Comparison of ENCODE assay signal across 8 cellular contexts in the genomic region with DNA sequence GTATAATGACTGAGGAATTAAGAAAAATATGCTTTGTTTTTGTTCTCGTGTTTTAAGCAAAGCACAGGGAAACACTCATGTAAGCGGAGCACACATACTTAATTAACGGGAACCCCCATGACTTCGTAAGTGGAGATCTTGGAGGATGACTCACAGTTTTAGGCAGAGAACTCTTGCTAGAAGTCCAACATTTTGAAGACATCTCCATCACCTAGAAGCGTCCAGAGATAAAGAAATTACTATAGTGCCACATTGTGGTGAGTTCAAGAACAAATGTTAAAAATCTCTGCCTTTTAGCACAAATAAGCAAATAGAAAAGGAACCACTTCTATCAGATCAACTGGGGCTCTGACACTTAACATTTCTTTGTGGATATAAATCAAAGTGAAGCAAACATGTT.
DNase-seq lines count a peak whose midpoint lies in the region; ATAC-seq and TF ChIP-seq lines count a peak whose summit lies in the region.

No MANE protein-coding gene starts in this region.

- H3K36me3 Mint-ChIP-seq in activated T-helper 17 cell treated with anti-CD3 and anti-CD28 coated beads, Interleukin-2, amount 50 U/mL, for 72 hours (ENCODE audit: low read depth), result no peaks in the 10 kb centered on the region
- H3K36me3 Mint-ChIP-seq in activated naive CD4-positive, alpha-beta T cell treated with anti-CD3 and anti-CD28 coated beads, Interleukin-2, amount 50 U/mL, for 72 hours, result no peaks in the 10 kb centered on the region

- no peak for TF ChIP-seq EP300 in neural cell (conservative IDR thresholded peaks at IDR 0.05; ENCODE audit: poor library complexity, severe bottlenecking)

- no peak for DNase-seq in NCI-H345 treated with DMSO at 0.1 percent for 48 hours (lab: John Stamatoyannopoulos, UW; ENCODE audit: unreplicated experiment)
- no peak for DNase-seq in activated naive CD4-positive, alpha-beta T cell treated with anti-CD3 and anti-CD28 coated beads, Interleukin-2, amount 50 U/mL, for 72 hours (ENCODE audit: low spot score in 2 of 2)

- ATAC-seq in GM18498 (IDR thresholded peaks at IDR 0.05; ENCODE audit: unreplicated experiment), result peak; percentile 81
- peak; percentile 85 for ATAC-seq in HG03175 (IDR thresholded peaks at IDR 0.05; ENCODE audit: unreplicated experiment)
- peak; percentile 40 for ATAC-seq in activated T-helper 17 cell treated with anti-CD3 and anti-CD28 coated beads, Interleukin-2, amount 50 U/mL, for 72 hours (replicated peaks)
- ATAC-seq in GM21717 (IDR thresholded peaks at IDR 0.05; ENCODE audit: unreplicated experiment), result no peak
- no peak for ATAC-seq in HG03565 (IDR thresholded peaks at IDR 0.05; ENCODE audit: unreplicated experiment)
- ATAC-seq in activated naive CD4-positive, alpha-beta T cell treated with anti-CD3 and anti-CD28 coated beads, Interleukin-2, amount 50 U/mL, for 72 hours, result no peak

- no peaks in the 10 kb centered on the region for H3K79me2 ChIP-seq in neural cell (replicated peaks; ENCODE audit: insufficient read depth, low read length)

- no peaks in the 10 kb centered on the region for H3K27me3 ChIP-seq in neural cell (ENCODE audit: insufficient read depth, low read depth, low read length)

- H3K4me3 Mint-ChIP-seq in activated T-helper 17 cell treated with anti-CD3 and anti-CD28 coated beads, Interleukin-2, amount 50 U/mL, for 72 hours, result no peak overlapping the region

- no peaks in the 10 kb centered on the region for H3F3A ChIP-seq in neural cell (ENCODE audit: insufficient read depth, low read length, poor library complexity, severe bottlenecking)

- peaks cover 3% of the 10 kb centered on the region for H3K27me3 Mint-ChIP-seq in activated T-helper 17 cell treated with anti-CD3 and anti-CD28 coated beads, Interleukin-2, amount 50 U/mL, for 72 hours

- no peaks in the 10 kb centered on the region for H4K20me1 ChIP-seq in neural cell (ENCODE audit: insufficient read depth)

- no peaks in the 10 kb centered on the region for H3K9me2 ChIP-seq in neural cell (ENCODE audit: insufficient read depth, low read length)

- H3K4me3 ChIP-seq in neural cell (ENCODE audit: low read length), result no peak overlapping the region

- H3K9me3 ChIP-seq in neural cell (ENCODE audit: low read length), result no peaks in the 10 kb centered on the region

- H3K9ac ChIP-seq in neural cell (ENCODE audit: low read length), result no peak overlapping the region

- H3K27ac ChIP-seq in neural cell (ENCODE audit: low read length), result no peak overlapping the region

- TF ChIP-seq RAD21 in neural cell (conservative IDR thresholded peaks at IDR 0.05), result peak; percentile 67

- H3K4me2 ChIP-seq in neural cell (ENCODE audit: low read length), result no peak overlapping the region

- H3K27ac Mint-ChIP-seq in activated T-helper 17 cell treated with anti-CD3 and anti-CD28 coated beads, Interleukin-2, amount 50 U/mL, for 72 hours, result no peak overlapping the region
- H3K27ac Mint-ChIP-seq in activated naive CD4-positive, alpha-beta T cell treated with anti-CD3 and anti-CD28 coated beads, Interleukin-2, amount 50 U/mL, for 72 hours, result no peak overlapping the region

- no peaks in the 10 kb centered on the region for H3K36me3 ChIP-seq in neural cell (ENCODE audit: insufficient read depth, low read length)

- H2AFZ ChIP-seq in neural cell (ENCODE audit: low read depth, low read length), result no peak overlapping the region

- H3K4me1 Mint-ChIP-seq in activated T-helper 17 cell treated with anti-CD3 and anti-CD28 coated beads, Interleukin-2, amount 50 U/mL, for 72 hours, result no peaks in the 10 kb centered on the region

- TF ChIP-seq CTCF in neural cell (IDR thresholded peaks at IDR 0.05; ENCODE audit: poor library complexity, severe bottlenecking), result peak; percentile 60

- no peaks in the 10 kb centered on the region for H3K9me3 Mint-ChIP-seq in activated T-helper 17 cell treated with anti-CD3 and anti-CD28 coated beads, Interleukin-2, amount 50 U/mL, for 72 hours
- H3K9me3 Mint-ChIP-seq in activated naive CD4-positive, alpha-beta T cell treated with anti-CD3 and anti-CD28 coated beads, Interleukin-2, amount 50 U/mL, for 72 hours, result peaks cover 0 to 5% of the 10 kb centered on the region in 2 donors

TF ChIP-seq in neural cell, 6 proteins besides CTCF, POLR2A, EP300 and RAD21:
- TF ChIP-seq POLR2AphosphoS5 (IDR thresholded peaks at IDR 0.05), result no peak
- TF ChIP-seq SMC3 (conservative IDR thresholded peaks at IDR 0.05; ENCODE audit: poor library complexity), result peak; percentile 74
- no peak for TF ChIP-seq MXI1 (conservative IDR thresholded peaks at IDR 0.05; ENCODE audit: poor library complexity, severe bottlenecking)
- TF ChIP-seq EZH2 (IDR thresholded peaks at IDR 0.05; ENCODE audit: borderline replicate concordance, insufficient read depth, low read length, poor library complexity, severe bottlenecking), result no peak

Comparison
In these comparisons a context has a peak if more than half of its experiments do, and no peak if none do; other contexts are left out.
1. ATAC-seq: peak in GM18498 (single experiment), HG03175 (single experiment) and activated T-helper 17 cell treated with anti-CD3 and anti-CD28 coated beads, Interleukin-2, amount 50 U/mL, for 72 hours (single experiment); none in GM21717 (single experiment), HG03565 (single experiment) and activated naive CD4-positive, alpha-beta T cell treated with anti-CD3 and anti-CD28 coated beads, Interleukin-2, amount 50 U/mL, for 72 hours (0 of 2).